In genomic region chr19:39843919-39844793, GRCh38 we compare ENCODE assay signal across 8 cellular contexts. TPM values are rescaled to one million over a fixed set of nuclear protein-coding genes. Genes with fewer than 3 reads are reported as not detected.
DNase-seq lines count a peak whose midpoint lies in the region; ATAC-seq, FAIRE-seq and TF ChIP-seq lines count a peak whose summit lies in the region.

No MANE protein-coding gene starts in this region.

- H3K27me3 Mint-ChIP-seq in type B pancreatic cell: no peaks in the 10 kb centered on the region

- H3K27me3 ChIP-seq in adrenal gland: no peaks in the 10 kb centered on the region

- peak; percentile 48 to 68 (median 61) for TF ChIP-seq CTCF in adrenal gland (IDR thresholded peaks at IDR 0.05)
- TF ChIP-seq CTCF in type B pancreatic cell (conservative IDR thresholded peaks at IDR 0.05): peak; percentile 85

- peak; percentile 62 to 63 for DNase-seq in AML-193 (lab: John Stamatoyannopoulos, UW)
- DNase-seq in NCI-H446 (lab: John Stamatoyannopoulos, UW): peak; percentile 41 to 56
- peak in 2 of 7 donors; percentile 37 to 42 for DNase-seq in adrenal gland
- DNase-seq in type B pancreatic cell (ENCODE audit: extremely low spot score, unreplicated experiment): no peak
- no peak for DNase-seq in stimulated activated CD4-positive, alpha-beta T cell treated with anti-CD3 and anti-CD28 coated beads, Interleukin-4, amount 100 ng/mL, for 1 hour

- peak overlapping the region; percentile 95 for H3K27ac Mint-ChIP-seq in type B pancreatic cell

- FAIRE-seq in islet of Langerhans (lab: Jason Lieb, UNC): peak; percentile 91

- H3K27ac ChIP-seq in adrenal gland: no peak overlapping the region

- no peak for TF ChIP-seq POLR2A in adrenal gland (IDR thresholded peaks at IDR 0.05)

- no peaks in the 10 kb centered on the region for H3K9me3 Mint-ChIP-seq in type B pancreatic cell

- peaks cover 27 to 32% of the 10 kb centered on the region in 2 donors for H3K4me1 ChIP-seq in adrenal gland (replicated peaks in 1 of 2)

- H3K36me3 Mint-ChIP-seq in type B pancreatic cell: peaks cover 8% of the 10 kb centered on the region

- intact Hi-C loops in adrenal gland (cut with DNase I): loop anchor here (2.0 to 10.0 kb wide), 2 partner anchors 49 to 51 kb away; no protein-coding TSS in a partner anchor

- peak overlapping the region; percentile 96 for H3K4me3 Mint-ChIP-seq in type B pancreatic cell

- H3K4me3 ChIP-seq in GM08714 (ENCODE audit: low read length) (peak overlapping the region; percentile 83), adrenal gland (no peak overlapping the region)

- no peak for ATAC-seq in HG02759 (IDR thresholded peaks at IDR 0.05; ENCODE audit: unreplicated experiment)

- H3K9me3 ChIP-seq in adrenal gland (replicated peaks in 1 of 3): no peaks in the 10 kb centered on the region

- WGBS in adrenal gland, 4 donors: 52 to 61% (median 54%) methylated on average over 4 of the region's 4 CpGs

- H3K4me1 Mint-ChIP-seq in type B pancreatic cell (ENCODE audit: unreplicated experiment): peaks cover 48% of the 10 kb centered on the region

- no peaks in the 10 kb centered on the region for H3K36me3 ChIP-seq in adrenal gland (replicated peaks in 1 of 2)

RNA-seq across cellular contexts. Expression of gene FBL, which starts 2.0 kb away (rescaled TPM):
- total RNA-seq in adrenal gland (100 to 1,000 TPM in 4 of 8 donors, 10 to 100 TPM in 4; 52.4 to 196 (median 94.3) TPM), type B pancreatic cell (ENCODE audit: low replicate concordance) (327 and 356 TPM in 2 replicates)
- 100 to 1,000 TPM; 101 to 228 (median 214) TPM for polyA plus RNA-seq in adrenal gland

RNA-seq across cellular contexts. Expression of gene DYRK1B, which starts 10.2 kb away (rescaled TPM):
- 10 to 100 TPM in 7 of 8 donors, 1 to 10 TPM in 1; 7.8 to 51.0 (median 25.5) TPM for total RNA-seq in adrenal gland
- polyA plus RNA-seq in adrenal gland: 10 to 100 TPM; 18.7 to 66.6 (median 30.2) TPM
- 43.1 and 49.3 TPM in 2 replicates for total RNA-seq in type B pancreatic cell (ENCODE audit: low replicate concordance)

Comparison
In these comparisons a context has a peak if more than half of its experiments do, and no peak if none do; other contexts are left out.
1. DNase-seq: peak in AML-193 (2 of 2) and NCI-H446 (2 of 2); none in type B pancreatic cell (single experiment) and stimulated activated CD4-positive, alpha-beta T cell treated with anti-CD3 and anti-CD28 coated beads, Interleukin-4, amount 100 ng/mL, for 1 hour (single experiment).